In genomic region chr7:106423111-106423510, GRCh38 we compare ENCODE assay signal across 2 cellular contexts.
TF ChIP-seq lines count a peak whose summit lies in the region.

No MANE protein-coding gene starts in this region.

TF ChIP-seq in IMR-90, 13 proteins besides CTCF, POLR2A, EP300 and RAD21:
- TF ChIP-seq ELK1 (IDR thresholded peaks at IDR 0.05; ENCODE audit: borderline replicate concordance, low read depth, low read length) (no peak), FOS (IDR thresholded peaks at IDR 0.05; ENCODE audit: low read depth, low read length) (no peak), NFE2L2 (IDR thresholded peaks at IDR 0.05; ENCODE audit: low read depth, low read length) (no peak), SMC3 (IDR thresholded peaks at IDR 0.05; ENCODE audit: low read depth, low read length) (no peak)

TF ChIP-seq in K562, 482 proteins besides CTCF, POLR2A, EP300 and RAD21 (continues in another document):
- TF ChIP-seq, protein P1, sequence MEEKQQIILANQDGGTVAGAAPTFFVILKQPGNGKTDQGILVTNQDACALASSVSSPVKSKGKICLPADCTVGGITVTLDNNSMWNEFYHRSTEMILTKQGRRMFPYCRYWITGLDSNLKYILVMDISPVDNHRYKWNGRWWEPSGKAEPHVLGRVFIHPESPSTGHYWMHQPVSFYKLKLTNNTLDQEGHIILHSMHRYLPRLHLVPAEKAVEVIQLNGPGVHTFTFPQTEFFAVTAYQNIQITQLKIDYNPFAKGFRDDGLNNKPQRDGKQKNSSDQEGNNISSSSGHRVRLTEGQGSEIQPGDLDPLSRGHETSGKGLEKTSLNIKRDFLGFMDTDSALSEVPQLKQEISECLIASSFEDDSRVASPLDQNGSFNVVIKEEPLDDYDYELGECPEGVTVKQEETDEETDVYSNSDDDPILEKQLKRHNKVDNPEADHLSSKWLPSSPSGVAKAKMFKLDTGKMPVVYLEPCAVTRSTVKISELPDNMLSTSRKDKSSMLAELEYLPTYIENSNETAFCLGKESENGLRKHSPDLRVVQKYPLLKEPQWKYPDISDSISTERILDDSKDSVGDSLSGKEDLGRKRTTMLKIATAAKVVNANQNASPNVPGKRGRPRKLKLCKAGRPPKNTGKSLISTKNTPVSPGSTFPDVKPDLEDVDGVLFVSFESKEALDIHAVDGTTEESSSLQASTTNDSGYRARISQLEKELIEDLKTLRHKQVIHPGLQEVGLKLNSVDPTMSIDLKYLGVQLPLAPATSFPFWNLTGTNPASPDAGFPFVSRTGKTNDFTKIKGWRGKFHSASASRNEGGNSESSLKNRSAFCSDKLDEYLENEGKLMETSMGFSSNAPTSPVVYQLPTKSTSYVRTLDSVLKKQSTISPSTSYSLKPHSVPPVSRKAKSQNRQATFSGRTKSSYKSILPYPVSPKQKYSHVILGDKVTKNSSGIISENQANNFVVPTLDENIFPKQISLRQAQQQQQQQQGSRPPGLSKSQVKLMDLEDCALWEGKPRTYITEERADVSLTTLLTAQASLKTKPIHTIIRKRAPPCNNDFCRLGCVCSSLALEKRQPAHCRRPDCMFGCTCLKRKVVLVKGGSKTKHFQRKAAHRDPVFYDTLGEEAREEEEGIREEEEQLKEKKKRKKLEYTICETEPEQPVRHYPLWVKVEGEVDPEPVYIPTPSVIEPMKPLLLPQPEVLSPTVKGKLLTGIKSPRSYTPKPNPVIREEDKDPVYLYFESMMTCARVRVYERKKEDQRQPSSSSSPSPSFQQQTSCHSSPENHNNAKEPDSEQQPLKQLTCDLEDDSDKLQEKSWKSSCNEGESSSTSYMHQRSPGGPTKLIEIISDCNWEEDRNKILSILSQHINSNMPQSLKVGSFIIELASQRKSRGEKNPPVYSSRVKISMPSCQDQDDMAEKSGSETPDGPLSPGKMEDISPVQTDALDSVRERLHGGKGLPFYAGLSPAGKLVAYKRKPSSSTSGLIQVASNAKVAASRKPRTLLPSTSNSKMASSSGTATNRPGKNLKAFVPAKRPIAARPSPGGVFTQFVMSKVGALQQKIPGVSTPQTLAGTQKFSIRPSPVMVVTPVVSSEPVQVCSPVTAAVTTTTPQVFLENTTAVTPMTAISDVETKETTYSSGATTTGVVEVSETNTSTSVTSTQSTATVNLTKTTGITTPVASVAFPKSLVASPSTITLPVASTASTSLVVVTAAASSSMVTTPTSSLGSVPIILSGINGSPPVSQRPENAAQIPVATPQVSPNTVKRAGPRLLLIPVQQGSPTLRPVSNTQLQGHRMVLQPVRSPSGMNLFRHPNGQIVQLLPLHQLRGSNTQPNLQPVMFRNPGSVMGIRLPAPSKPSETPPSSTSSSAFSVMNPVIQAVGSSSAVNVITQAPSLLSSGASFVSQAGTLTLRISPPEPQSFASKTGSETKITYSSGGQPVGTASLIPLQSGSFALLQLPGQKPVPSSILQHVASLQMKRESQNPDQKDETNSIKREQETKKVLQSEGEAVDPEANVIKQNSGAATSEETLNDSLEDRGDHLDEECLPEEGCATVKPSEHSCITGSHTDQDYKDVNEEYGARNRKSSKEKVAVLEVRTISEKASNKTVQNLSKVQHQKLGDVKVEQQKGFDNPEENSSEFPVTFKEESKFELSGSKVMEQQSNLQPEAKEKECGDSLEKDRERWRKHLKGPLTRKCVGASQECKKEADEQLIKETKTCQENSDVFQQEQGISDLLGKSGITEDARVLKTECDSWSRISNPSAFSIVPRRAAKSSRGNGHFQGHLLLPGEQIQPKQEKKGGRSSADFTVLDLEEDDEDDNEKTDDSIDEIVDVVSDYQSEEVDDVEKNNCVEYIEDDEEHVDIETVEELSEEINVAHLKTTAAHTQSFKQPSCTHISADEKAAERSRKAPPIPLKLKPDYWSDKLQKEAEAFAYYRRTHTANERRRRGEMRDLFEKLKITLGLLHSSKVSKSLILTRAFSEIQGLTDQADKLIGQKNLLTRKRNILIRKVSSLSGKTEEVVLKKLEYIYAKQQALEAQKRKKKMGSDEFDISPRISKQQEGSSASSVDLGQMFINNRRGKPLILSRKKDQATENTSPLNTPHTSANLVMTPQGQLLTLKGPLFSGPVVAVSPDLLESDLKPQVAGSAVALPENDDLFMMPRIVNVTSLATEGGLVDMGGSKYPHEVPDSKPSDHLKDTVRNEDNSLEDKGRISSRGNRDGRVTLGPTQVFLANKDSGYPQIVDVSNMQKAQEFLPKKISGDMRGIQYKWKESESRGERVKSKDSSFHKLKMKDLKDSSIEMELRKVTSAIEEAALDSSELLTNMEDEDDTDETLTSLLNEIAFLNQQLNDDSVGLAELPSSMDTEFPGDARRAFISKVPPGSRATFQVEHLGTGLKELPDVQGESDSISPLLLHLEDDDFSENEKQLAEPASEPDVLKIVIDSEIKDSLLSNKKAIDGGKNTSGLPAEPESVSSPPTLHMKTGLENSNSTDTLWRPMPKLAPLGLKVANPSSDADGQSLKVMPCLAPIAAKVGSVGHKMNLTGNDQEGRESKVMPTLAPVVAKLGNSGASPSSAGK (IDR thresholded peaks at IDR 0.05): 0 out of 2 replicates have a peak, but pooled peaks have one; percentile 10
- 0 out of 2 replicates have a peak, but pooled peaks have one; percentile 15 for TF ChIP-seq ELF1 (tag; IDR thresholded peaks at IDR 0.05)
- TF ChIP-seq, protein P2, sequence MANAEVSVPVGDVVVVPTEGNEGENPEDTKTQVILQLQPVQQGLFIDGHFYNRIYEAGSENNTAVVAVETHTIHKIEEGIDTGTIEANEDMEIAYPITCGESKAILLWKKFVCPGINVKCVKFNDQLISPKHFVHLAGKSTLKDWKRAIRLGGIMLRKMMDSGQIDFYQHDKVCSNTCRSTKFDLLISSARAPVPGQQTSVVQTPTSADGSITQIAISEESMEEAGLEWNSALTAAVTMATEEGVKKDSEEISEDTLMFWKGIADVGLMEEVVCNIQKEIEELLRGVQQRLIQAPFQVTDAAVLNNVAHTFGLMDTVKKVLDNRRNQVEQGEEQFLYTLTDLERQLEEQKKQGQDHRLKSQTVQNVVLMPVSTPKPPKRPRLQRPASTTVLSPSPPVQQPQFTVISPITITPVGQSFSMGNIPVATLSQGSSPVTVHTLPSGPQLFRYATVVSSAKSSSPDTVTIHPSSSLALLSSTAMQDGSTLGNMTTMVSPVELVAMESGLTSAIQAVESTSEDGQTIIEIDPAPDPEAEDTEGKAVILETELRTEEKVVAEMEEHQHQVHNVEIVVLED (CRISPR knock-in tag; IDR thresholded peaks at IDR 0.05): 0 out of 2 replicates have a peak, but pooled peaks have one; percentile 21
- 0 out of 4 replicates have a peak, but pooled peaks have one; percentile 13 to 25 for TF ChIP-seq MAZ (CRISPR knock-in tag; conservative IDR thresholded peaks at IDR 0.05 in 1 of 2, IDR thresholded peaks at IDR 0.05 in 1 of 2)
- TF ChIP-seq, protein P3, sequence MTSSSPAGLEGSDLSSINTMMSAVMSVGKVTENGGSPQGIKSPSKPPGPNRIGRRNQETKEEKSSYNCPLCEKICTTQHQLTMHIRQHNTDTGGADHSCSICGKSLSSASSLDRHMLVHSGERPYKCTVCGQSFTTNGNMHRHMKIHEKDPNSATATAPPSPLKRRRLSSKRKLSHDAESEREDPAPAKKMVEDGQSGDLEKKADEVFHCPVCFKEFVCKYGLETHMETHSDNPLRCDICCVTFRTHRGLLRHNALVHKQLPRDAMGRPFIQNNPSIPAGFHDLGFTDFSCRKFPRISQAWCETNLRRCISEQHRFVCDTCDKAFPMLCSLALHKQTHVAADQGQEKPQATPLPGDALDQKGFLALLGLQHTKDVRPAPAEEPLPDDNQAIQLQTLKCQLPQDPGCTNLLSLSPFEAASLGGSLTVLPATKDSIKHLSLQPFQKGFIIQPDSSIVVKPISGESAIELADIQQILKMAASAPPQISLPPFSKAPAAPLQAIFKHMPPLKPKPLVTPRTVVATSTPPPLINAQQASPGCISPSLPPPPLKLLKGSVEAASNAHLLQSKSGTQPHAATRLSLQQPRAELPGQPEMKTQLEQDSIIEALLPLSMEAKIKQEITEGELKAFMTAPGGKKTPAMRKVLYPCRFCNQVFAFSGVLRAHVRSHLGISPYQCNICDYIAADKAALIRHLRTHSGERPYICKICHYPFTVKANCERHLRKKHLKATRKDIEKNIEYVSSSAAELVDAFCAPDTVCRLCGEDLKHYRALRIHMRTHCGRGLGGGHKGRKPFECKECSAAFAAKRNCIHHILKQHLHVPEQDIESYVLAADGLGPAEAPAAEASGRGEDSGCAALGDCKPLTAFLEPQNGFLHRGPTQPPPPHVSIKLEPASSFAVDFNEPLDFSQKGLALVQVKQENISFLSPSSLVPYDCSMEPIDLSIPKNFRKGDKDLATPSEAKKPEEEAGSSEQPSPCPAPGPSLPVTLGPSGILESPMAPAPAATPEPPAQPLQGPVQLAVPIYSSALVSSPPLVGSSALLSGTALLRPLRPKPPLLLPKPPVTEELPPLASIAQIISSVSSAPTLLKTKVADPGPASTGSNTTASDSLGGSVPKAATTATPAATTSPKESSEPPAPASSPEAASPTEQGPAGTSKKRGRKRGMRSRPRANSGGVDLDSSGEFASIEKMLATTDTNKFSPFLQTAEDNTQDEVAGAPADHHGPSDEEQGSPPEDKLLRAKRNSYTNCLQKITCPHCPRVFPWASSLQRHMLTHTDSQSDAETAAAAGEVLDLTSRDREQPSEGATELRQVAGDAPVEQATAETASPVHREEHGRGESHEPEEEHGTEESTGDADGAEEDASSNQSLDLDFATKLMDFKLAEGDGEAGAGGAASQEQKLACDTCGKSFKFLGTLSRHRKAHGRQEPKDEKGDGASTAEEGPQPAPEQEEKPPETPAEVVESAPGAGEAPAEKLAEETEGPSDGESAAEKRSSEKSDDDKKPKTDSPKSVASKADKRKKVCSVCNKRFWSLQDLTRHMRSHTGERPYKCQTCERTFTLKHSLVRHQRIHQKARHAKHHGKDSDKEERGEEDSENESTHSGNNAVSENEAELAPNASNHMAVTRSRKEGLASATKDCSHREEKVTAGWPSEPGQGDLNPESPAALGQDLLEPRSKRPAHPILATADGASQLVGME (CRISPR knock-in tag; IDR thresholded peaks at IDR 0.05): 0 out of 2 replicates have a peak, but pooled peaks have one; percentile 22
- no peak for TF ChIP-seq ZBED1 (IDR thresholded peaks at IDR 0.05)
- TF ChIP-seq TAF7 (tag; IDR thresholded peaks at IDR 0.05): no peak
- TF ChIP-seq CBX2 (IDR thresholded peaks at IDR 0.05; ENCODE audit: insufficient read depth, low read length, poor library complexity, severe bottlenecking): no peak
- no peak for TF ChIP-seq NR2F6 (CRISPR knock-in tag; IDR thresholded peaks at IDR 0.05)
- TF ChIP-seq COPS2 (conservative IDR thresholded peaks at IDR 0.05): no peak
- TF ChIP-seq, protein P4, sequence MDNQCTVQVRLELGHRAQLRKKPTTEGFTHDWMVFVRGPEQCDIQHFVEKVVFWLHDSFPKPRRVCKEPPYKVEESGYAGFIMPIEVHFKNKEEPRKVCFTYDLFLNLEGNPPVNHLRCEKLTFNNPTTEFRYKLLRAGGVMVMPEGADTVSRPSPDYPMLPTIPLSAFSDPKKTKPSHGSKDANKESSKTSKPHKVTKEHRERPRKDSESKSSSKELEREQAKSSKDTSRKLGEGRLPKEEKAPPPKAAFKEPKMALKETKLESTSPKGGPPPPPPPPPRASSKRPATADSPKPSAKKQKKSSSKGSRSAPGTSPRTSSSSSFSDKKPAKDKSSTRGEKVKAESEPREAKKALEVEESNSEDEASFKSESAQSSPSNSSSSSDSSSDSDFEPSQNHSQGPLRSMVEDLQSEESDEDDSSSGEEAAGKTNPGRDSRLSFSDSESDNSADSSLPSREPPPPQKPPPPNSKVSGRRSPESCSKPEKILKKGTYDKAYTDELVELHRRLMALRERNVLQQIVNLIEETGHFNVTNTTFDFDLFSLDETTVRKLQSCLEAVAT (IDR thresholded peaks at IDR 0.05): no peak
- peak; percentile 79 for TF ChIP-seq ZNF766 (CRISPR knock-in tag; conservative IDR thresholded peaks at IDR 0.05)
- TF ChIP-seq ZEB2 (IDR thresholded peaks at IDR 0.05): peak; percentile 56; the same call in 1 of the 2 replicates
- TF ChIP-seq RCOR1 (IDR thresholded peaks at IDR 0.05; ENCODE audit: borderline replicate concordance in 1 of 2, low read depth in 2 of 2, low read length in 2 of 2): peak in 1 of 2 experiments; percentile 79; a peak in 2 of 4 replicates
- TF ChIP-seq CTBP1 (IDR thresholded peaks at IDR 0.05; ENCODE audit: borderline replicate concordance): peak; percentile 81; the same call in 1 of the 2 replicates
- TF ChIP-seq ARHGAP35 (IDR thresholded peaks at IDR 0.05; ENCODE audit: partially characterized antibody): no peak
- TF ChIP-seq TCF3 (CRISPR knock-in tag; IDR thresholded peaks at IDR 0.05): peak; percentile 63
- TF ChIP-seq E2F8 (IDR thresholded peaks at IDR 0.05; ENCODE audit: low read depth, partially characterized antibody): no peak
- TF ChIP-seq ZNF165 (CRISPR knock-in tag; IDR thresholded peaks at IDR 0.05; ENCODE audit: borderline replicate concordance): 0 out of 2 replicates have a peak, but pooled peaks have one; percentile 60
- TF ChIP-seq, protein P5, sequence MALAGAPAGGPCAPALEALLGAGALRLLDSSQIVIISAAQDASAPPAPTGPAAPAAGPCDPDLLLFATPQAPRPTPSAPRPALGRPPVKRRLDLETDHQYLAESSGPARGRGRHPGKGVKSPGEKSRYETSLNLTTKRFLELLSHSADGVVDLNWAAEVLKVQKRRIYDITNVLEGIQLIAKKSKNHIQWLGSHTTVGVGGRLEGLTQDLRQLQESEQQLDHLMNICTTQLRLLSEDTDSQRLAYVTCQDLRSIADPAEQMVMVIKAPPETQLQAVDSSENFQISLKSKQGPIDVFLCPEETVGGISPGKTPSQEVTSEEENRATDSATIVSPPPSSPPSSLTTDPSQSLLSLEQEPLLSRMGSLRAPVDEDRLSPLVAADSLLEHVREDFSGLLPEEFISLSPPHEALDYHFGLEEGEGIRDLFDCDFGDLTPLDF (CRISPR knock-in tag; IDR thresholded peaks at IDR 0.05): no peak
- TF ChIP-seq ETV1 (tag; conservative IDR thresholded peaks at IDR 0.05; ENCODE audit: low read depth): 0 out of 2 replicates have a peak, but pooled peaks have one; percentile 16
- 0 out of 2 replicates have a peak, but pooled peaks have one; percentile 42 for TF ChIP-seq SMAD4 (CRISPR knock-in tag; conservative IDR thresholded peaks at IDR 0.05)
- 0 out of 2 replicates have a peak, but pooled peaks have one; percentile 30 for TF ChIP-seq ZBTB17 (CRISPR knock-in tag; IDR thresholded peaks at IDR 0.05)
- TF ChIP-seq CBFA2T3 (IDR thresholded peaks at IDR 0.05): peak; percentile 40
- TF ChIP-seq CXXC5 (CRISPR knock-in tag; IDR thresholded peaks at IDR 0.05): peak; percentile 43
